Comparison of ENCODE assay signal across 25 cellular contexts in the genomic region with DNA sequence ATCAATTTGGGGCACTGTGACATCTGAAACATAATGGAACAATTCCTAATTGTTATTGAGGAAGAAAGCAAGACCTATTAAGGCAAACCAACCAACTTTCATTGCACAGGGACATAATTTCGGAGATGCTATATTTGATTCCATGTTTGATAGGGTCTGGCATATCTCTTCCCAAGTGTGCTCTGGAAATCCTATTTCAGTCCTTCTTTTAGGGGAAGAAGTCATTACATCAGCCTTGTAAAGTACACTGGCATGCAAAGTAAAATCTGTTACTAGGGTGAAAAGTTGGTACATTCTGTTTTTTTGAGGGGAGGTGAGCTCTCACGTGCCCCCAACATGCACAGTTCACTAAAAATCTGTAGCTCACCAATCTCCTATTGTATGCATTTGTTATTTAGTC.
DNase-seq lines count a peak whose midpoint lies in the region; ATAC-seq and TF ChIP-seq lines count a peak whose summit lies in the region.
"Had no signal": no experiment of that assay in that cellular context is flagged by ENCODE, and none has a peak within 500 bp of the region (broad histone marks: within the 10 kb centered on the region; RNA-seq: fewer than 3 reads in every experiment).

No MANE protein-coding gene starts in this region.

- H3K4me1 Mint-ChIP-seq in WTC11 = no peaks in the 10 kb centered on the region
- H3K4me1 Mint-ChIP-seq: activated naive CD8-positive, alpha-beta T cell treated with anti-CD3 and anti-CD28 coated beads, Interleukin-2, amount 50 U/mL, for 24 hours had no signal

- no peaks in the 10 kb centered on the region for H3K9me3 ChIP-seq in MG63
- H3K9me3 ChIP-seq in fibroblast of lung (ENCODE audit: control insufficient read depth, insufficient read depth, low read depth, low read length) = no peaks in the 10 kb centered on the region
- H3K9me3 ChIP-seq: HAP-1, left lung, upper lobe of right lung had no signal

- no peaks in the 10 kb centered on the region for H3K9me3 Mint-ChIP-seq in WTC11
- H3K9me3 Mint-ChIP-seq: activated naive CD8-positive, alpha-beta T cell treated with anti-CD3 and anti-CD28 coated beads, Interleukin-2, amount 50 U/mL, for 24 hours; dendritic cell treated with granulocyte-macrophage colony-stimulating factor and Interleukin-4, amounts not matched to agents 40 ng/mL and 50 ng/mL, for 4 days; IgD-negative memory B cell had no signal

- no peak overlapping the region for H3K9ac ChIP-seq in fibroblast of lung (ENCODE audit: insufficient read depth, low read length)
- H3K9ac ChIP-seq in rectal smooth muscle tissue (ENCODE audit: low read length) = no peak overlapping the region

- no peaks in the 10 kb centered on the region for H3K36me3 Mint-ChIP-seq in WTC11
- H3K36me3 Mint-ChIP-seq: IgD-negative memory B cell had no signal

- H3K79me2 ChIP-seq in ACC112 (ENCODE audit: control insufficient read depth, insufficient read depth, low read length, unreplicated experiment) (no peaks in the 10 kb centered on the region), fibroblast of lung (ENCODE audit: control insufficient read depth, insufficient read depth, low read length) (no peaks in the 10 kb centered on the region)

- CTCF ChIA-PET in WTC11 (lab: Charles Lee) = interaction anchor here (1.3 kb wide), 1 partner anchor 35 kb away, joined by 3 read pairs; no protein-coding TSS in a partner anchor

- no peak overlapping the region for H3K27ac Mint-ChIP-seq in WTC11
- H3K27ac Mint-ChIP-seq: activated naive CD8-positive, alpha-beta T cell treated with anti-CD3 and anti-CD28 coated beads, Interleukin-2, amount 50 U/mL, for 24 hours; dendritic cell treated with granulocyte-macrophage colony-stimulating factor and Interleukin-4, amounts not matched to agents 40 ng/mL and 50 ng/mL, for 4 days; IgD-negative memory B cell had no signal

- H3K4me1 ChIP-seq in ACC112 (ENCODE audit: control insufficient read depth, insufficient read depth, low read length, unreplicated experiment) = peaks cover 37% of the 10 kb centered on the region
- H3K4me1 ChIP-seq in fibroblast of lung (ENCODE audit: control insufficient read depth, extremely low read depth, insufficient read depth, low read length) = peaks cover 20% of the 10 kb centered on the region
- H3K4me1 ChIP-seq in rectal smooth muscle tissue (ENCODE audit: control insufficient read depth, insufficient read depth, low read length) = peaks cover 40% of the 10 kb centered on the region
- H3K4me1 ChIP-seq: HAP-1 had no signal

- POLR2A ChIA-PET in WTC11 (lab: Charles Lee) = no interaction called here

- H3K36me3 ChIP-seq in ACC112 (ENCODE audit: insufficient read depth, low read length) (no peaks in the 10 kb centered on the region), MG63 (no peaks in the 10 kb centered on the region), fibroblast of lung (ENCODE audit: control insufficient read depth, insufficient read depth, low read length) (no peaks in the 10 kb centered on the region), rectal smooth muscle tissue (ENCODE audit: control insufficient read depth, insufficient read depth, low read length) (no peaks in the 10 kb centered on the region)
- H3K36me3 ChIP-seq: HAP-1, left lung, upper lobe of right lung had no signal

- no peaks in the 10 kb centered on the region for H3K27me3 ChIP-seq in ACC112 (ENCODE audit: insufficient read depth, low read length)
- H3K27me3 ChIP-seq in MG63 = no peaks in the 10 kb centered on the region
- H3K27me3 ChIP-seq in fibroblast of lung (ENCODE audit: control insufficient read depth, insufficient read depth, low read length) = no peaks in the 10 kb centered on the region
- no peaks in the 10 kb centered on the region for H3K27me3 ChIP-seq in rectal smooth muscle tissue (ENCODE audit: control insufficient read depth, insufficient read depth, low read length)
- H3K27me3 ChIP-seq: left lung, upper lobe of right lung had no signal

- H3K4me3 ChIP-seq in ACC112 (ENCODE audit: low read depth, low read length) (peak overlapping the region; percentile 71), MG63 (peak overlapping the region; percentile 19), fibroblast of lung (replicated peaks in 1 of 4; ENCODE audit: control extremely low read depth in 1 of 4, insufficient read depth in 1 of 4, low read depth in 3 of 4, low read length in 4 of 4) (peak overlapping the region in 2 of 4 experiments; percentile 41 to 62), rectal smooth muscle tissue (ENCODE audit: low read length) (peak overlapping the region; percentile 1)
- H3K4me3 ChIP-seq: HAP-1, left lung, upper lobe of right lung had no signal

- H3K4me3 Mint-ChIP-seq in WTC11 = no peak overlapping the region
- H3K4me3 Mint-ChIP-seq: activated naive CD8-positive, alpha-beta T cell treated with anti-CD3 and anti-CD28 coated beads, Interleukin-2, amount 50 U/mL, for 24 hours; dendritic cell treated with granulocyte-macrophage colony-stimulating factor and Interleukin-4, amounts not matched to agents 40 ng/mL and 50 ng/mL, for 4 days; IgD-negative memory B cell had no signal

- DNase-seq in MG63 (no peak), fibroblast of lung (ENCODE audit: low read depth in 2 of 2) (no peak), WTC11 (ENCODE audit: low spot score) (no peak), NCI-H2171 treated with DMSO at 0.1 percent for 48 hours (lab: John Stamatoyannopoulos, UW) (no peak)
- DNase-seq: activated CD4-positive, alpha-beta T cell treated with anti-CD3 and anti-CD28 coated beads, Interleukin-2, amount 50 U/mL, for 48 hours; activated CD8-positive, alpha-beta memory T cell treated with anti-CD3 and anti-CD28 coated beads, Interleukin-2, amount 50 U/mL, for 48 hours; activated effector memory CD4-positive, alpha-beta T cell treated with Interleukin-2 at 50 U/mL for 16 hours; activated naive CD8-positive, alpha-beta T cell treated with anti-CD3 and anti-CD28 coated beads, Interleukin-2, amount 50 U/mL, for 24 hours; Calu3; left lung; NCI-H1436 treated with DMSO at 0.1 percent for 48 hours; NCI-H510A treated with DMSO at 0.1 percent for 48 hours; NK-92 treated with Interleukin-12 subunit alpha and Interleukin-12 subunit beta, amount 100 ng/mL, for 24 hours; stimulated activated CD8-positive, alpha-beta memory T cell treated with anti-CD3 and anti-CD28 coated beads, Interleukin-4, amount 100 ng/mL, for 48 hours; T-helper 2 cell; upper lobe of right lung had no signal

- peak overlapping the region; percentile 92 for H2AFZ ChIP-seq in ACC112 (ENCODE audit: low read length, unreplicated experiment)
- H2AFZ ChIP-seq in fibroblast of lung (ENCODE audit: low read length) = no peak overlapping the region

- H3K4me2 ChIP-seq in fibroblast of lung (ENCODE audit: extremely low read depth, insufficient read depth, low read length) = peak overlapping the region; percentile 77

- H3K27me3 Mint-ChIP-seq in WTC11 (ENCODE audit: low read depth) = no peaks in the 10 kb centered on the region
- H3K27me3 Mint-ChIP-seq: activated naive CD8-positive, alpha-beta T cell treated with anti-CD3 and anti-CD28 coated beads, Interleukin-2, amount 50 U/mL, for 24 hours; dendritic cell treated with granulocyte-macrophage colony-stimulating factor and Interleukin-4, amounts not matched to agents 40 ng/mL and 50 ng/mL, for 4 days; IgD-negative memory B cell had no signal

- no peaks in the 10 kb centered on the region for H4K20me1 ChIP-seq in fibroblast of lung (ENCODE audit: control insufficient read depth, extremely low read depth, insufficient read depth, low read length)

- no peak overlapping the region for H3K27ac ChIP-seq in ACC112 (ENCODE audit: low read depth, low read length)
- no peak overlapping the region for H3K27ac ChIP-seq in fibroblast of lung (ENCODE audit: insufficient read depth, low read length)
- H3K27ac ChIP-seq in rectal smooth muscle tissue (ENCODE audit: low read depth, low read length) = peak overlapping the region; percentile 16
- H3K27ac ChIP-seq: C4-2B, left lung, upper lobe of right lung, VCaP had no signal

- TF ChIP-seq CTCF in fibroblast of lung (conservative IDR thresholded peaks at IDR 0.05 in 1 of 2, IDR thresholded peaks at IDR 0.05 in 1 of 2; ENCODE audit: low read depth in 1 of 2, low read length in 2 of 2) = no peak
- TF ChIP-seq CTCF in WTC11 (IDR thresholded peaks at IDR 0.05) = no peak

- no peak for ATAC-seq in GM19463 (IDR thresholded peaks at IDR 0.05; ENCODE audit: unreplicated experiment)
- ATAC-seq in WTC11 = no peak
- ATAC-seq in GM18498 (IDR thresholded peaks at IDR 0.05; ENCODE audit: unreplicated experiment) = no peak
- ATAC-seq: activated naive CD8-positive, alpha-beta T cell treated with anti-CD3 and anti-CD28 coated beads, Interleukin-2, amount 50 U/mL, for 24 hours; left lung; upper lobe of right lung had no signal

TF ChIP-seq in WTC11, 78 proteins besides CTCF, POLR2A, EP300 and RAD21:
- no peak for TF ChIP-seq IRF2 (CRISPR knock-in tag; IDR thresholded peaks at IDR 0.05; ENCODE audit: borderline replicate concordance, low read depth)
- no peak for TF ChIP-seq SMAD4 (CRISPR knock-in tag; IDR thresholded peaks at IDR 0.05)
- TF ChIP-seq, protein P1, sequence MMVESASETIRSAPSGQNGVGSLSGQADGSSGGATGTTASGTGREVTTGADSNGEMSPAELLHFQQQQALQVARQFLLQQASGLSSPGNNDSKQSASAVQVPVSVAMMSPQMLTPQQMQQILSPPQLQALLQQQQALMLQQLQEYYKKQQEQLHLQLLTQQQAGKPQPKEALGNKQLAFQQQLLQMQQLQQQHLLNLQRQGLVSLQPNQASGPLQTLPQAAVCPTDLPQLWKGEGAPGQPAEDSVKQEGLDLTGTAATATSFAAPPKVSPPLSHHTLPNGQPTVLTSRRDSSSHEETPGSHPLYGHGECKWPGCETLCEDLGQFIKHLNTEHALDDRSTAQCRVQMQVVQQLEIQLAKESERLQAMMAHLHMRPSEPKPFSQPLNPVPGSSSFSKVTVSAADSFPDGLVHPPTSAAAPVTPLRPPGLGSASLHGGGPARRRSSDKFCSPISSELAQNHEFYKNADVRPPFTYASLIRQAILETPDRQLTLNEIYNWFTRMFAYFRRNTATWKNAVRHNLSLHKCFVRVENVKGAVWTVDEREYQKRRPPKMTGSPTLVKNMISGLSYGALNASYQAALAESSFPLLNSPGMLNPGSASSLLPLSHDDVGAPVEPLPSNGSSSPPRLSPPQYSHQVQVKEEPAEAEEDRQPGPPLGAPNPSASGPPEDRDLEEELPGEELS (CRISPR knock-in tag; IDR thresholded peaks at IDR 0.05) = no peak
- TF ChIP-seq RELA (CRISPR knock-in tag; IDR thresholded peaks at IDR 0.05; ENCODE audit: borderline replicate concordance) = no peak
- no peak for TF ChIP-seq GTF2I (CRISPR knock-in tag; conservative IDR thresholded peaks at IDR 0.05)
- TF ChIP-seq NFYB (CRISPR knock-in tag; conservative IDR thresholded peaks at IDR 0.05; ENCODE audit: low read depth) = no peak
- no peak for TF ChIP-seq JUN (CRISPR knock-in tag; IDR thresholded peaks at IDR 0.05)
